1 cellular context compared by ENCODE assay signal in genomic region chr17:76080934-76081287, GRCh38.
TF ChIP-seq lines count a peak whose summit lies in the region.

No MANE protein-coding gene starts in this region.

TF ChIP-seq in HepG2, 621 proteins besides CTCF, POLR2A, EP300 and RAD21:
- TF ChIP-seq ZNF547 (CRISPR knock-in tag; IDR thresholded peaks at IDR 0.05) (0 out of 2 replicates have a peak, but pooled peaks have one; percentile 44), ZNF562 (CRISPR knock-in tag; IDR thresholded peaks at IDR 0.05; ENCODE audit: borderline replicate concordance) (no peak), HCFC1 (IDR thresholded peaks at IDR 0.05; ENCODE audit: low read depth, low read length) (no peak), ZNF24 (IDR thresholded peaks at IDR 0.05) (no peak), ZNF136 (CRISPR knock-in tag; IDR thresholded peaks at IDR 0.05; ENCODE audit: low read depth) (0 out of 2 replicates have a peak, but pooled peaks have one; percentile 65), ZFY (CRISPR knock-in tag; IDR thresholded peaks at IDR 0.05) (0 out of 2 replicates have a peak, but pooled peaks have one; percentile 24), KLF6 (CRISPR knock-in tag; IDR thresholded peaks at IDR 0.05) (no peak), ZNF572 (CRISPR knock-in tag; IDR thresholded peaks at IDR 0.05) (no peak), THAP7 (CRISPR knock-in tag; IDR thresholded peaks at IDR 0.05) (0 out of 2 replicates have a peak, but pooled peaks have one; percentile 51), FUBP1 (CRISPR knock-in tag; IDR thresholded peaks at IDR 0.05; ENCODE audit: borderline replicate concordance) (0 out of 2 replicates have a peak, but pooled peaks have one; percentile 35), NCOA5 (CRISPR knock-in tag; IDR thresholded peaks at IDR 0.05) (no peak), JUNB (CRISPR knock-in tag; IDR thresholded peaks at IDR 0.05; ENCODE audit: borderline replicate concordance) (0 out of 2 replicates have a peak, but pooled peaks have one; percentile 10), HINFP (CRISPR knock-in tag; IDR thresholded peaks at IDR 0.05; ENCODE audit: low read depth) (no peak), RBM22 (optimal IDR thresholded peaks at IDR 0.05; ENCODE audit: low read length) (peak; percentile 4), POLR2G (IDR thresholded peaks at IDR 0.05; ENCODE audit: low read depth, low read length) (peak; percentile 71), NFKB2 (CRISPR knock-in tag; IDR thresholded peaks at IDR 0.05; ENCODE audit: borderline replicate concordance) (no peak), ZFYVE20 (CRISPR knock-in tag; IDR thresholded peaks at IDR 0.05; ENCODE audit: borderline replicate concordance, low read depth) (no peak)
- TF ChIP-seq, protein P1, sequence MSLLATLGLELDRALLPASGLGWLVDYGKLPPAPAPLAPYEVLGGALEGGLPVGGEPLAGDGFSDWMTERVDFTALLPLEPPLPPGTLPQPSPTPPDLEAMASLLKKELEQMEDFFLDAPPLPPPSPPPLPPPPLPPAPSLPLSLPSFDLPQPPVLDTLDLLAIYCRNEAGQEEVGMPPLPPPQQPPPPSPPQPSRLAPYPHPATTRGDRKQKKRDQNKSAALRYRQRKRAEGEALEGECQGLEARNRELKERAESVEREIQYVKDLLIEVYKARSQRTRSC (CRISPR knock-in tag; IDR thresholded peaks at IDR 0.05; ENCODE audit: low read depth), result no peak
- TF ChIP-seq, protein P2, sequence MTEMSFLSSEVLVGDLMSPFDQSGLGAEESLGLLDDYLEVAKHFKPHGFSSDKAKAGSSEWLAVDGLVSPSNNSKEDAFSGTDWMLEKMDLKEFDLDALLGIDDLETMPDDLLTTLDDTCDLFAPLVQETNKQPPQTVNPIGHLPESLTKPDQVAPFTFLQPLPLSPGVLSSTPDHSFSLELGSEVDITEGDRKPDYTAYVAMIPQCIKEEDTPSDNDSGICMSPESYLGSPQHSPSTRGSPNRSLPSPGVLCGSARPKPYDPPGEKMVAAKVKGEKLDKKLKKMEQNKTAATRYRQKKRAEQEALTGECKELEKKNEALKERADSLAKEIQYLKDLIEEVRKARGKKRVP (CRISPR knock-in tag; IDR thresholded peaks at IDR 0.05), result no peak
- TF ChIP-seq, protein P3, sequence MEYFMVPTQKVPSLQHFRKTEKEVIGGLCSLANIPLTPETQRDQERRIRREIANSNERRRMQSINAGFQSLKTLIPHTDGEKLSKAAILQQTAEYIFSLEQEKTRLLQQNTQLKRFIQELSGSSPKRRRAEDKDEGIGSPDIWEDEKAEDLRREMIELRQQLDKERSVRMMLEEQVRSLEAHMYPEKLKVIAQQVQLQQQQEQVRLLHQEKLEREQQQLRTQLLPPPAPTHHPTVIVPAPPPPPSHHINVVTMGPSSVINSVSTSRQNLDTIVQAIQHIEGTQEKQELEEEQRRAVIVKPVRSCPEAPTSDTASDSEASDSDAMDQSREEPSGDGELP (IDR thresholded peaks at IDR 0.05; ENCODE audit: borderline replicate concordance, low read depth), result no peak
- TF ChIP-seq, protein P4, sequence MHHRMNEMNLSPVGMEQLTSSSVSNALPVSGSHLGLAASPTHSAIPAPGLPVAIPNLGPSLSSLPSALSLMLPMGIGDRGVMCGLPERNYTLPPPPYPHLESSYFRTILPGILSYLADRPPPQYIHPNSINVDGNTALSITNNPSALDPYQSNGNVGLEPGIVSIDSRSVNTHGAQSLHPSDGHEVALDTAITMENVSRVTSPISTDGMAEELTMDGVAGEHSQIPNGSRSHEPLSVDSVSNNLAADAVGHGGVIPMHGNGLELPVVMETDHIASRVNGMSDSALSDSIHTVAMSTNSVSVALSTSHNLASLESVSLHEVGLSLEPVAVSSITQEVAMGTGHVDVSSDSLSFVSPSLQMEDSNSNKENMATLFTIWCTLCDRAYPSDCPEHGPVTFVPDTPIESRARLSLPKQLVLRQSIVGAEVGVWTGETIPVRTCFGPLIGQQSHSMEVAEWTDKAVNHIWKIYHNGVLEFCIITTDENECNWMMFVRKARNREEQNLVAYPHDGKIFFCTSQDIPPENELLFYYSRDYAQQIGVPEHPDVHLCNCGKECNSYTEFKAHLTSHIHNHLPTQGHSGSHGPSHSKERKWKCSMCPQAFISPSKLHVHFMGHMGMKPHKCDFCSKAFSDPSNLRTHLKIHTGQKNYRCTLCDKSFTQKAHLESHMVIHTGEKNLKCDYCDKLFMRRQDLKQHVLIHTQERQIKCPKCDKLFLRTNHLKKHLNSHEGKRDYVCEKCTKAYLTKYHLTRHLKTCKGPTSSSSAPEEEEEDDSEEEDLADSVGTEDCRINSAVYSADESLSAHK (CRISPR knock-in tag; IDR thresholded peaks at IDR 0.05; ENCODE audit: borderline replicate concordance), result no peak
